ENCODE assay signal across 1 cellular context in genomic region chr3:69724722-69725435, GRCh38.
TF ChIP-seq lines count a peak whose summit lies in the region.

No MANE protein-coding gene starts in this region.

TF ChIP-seq in K562, 482 proteins besides CTCF, POLR2A, EP300 and RAD21 (continued from another document):
- TF ChIP-seq CUX1 (CRISPR knock-in tag; IDR thresholded peaks at IDR 0.05) = peak; percentile 90
- TF ChIP-seq SMARCA4 (IDR thresholded peaks at IDR 0.05) = peak; percentile 92
- peak; percentile 55; the same call in 1 of the 2 replicates for TF ChIP-seq CREM (IDR thresholded peaks at IDR 0.05; ENCODE audit: low read depth)
- no peak for TF ChIP-seq ZNF184 (CRISPR knock-in tag; IDR thresholded peaks at IDR 0.05)
- TF ChIP-seq TCF7L2 (IDR thresholded peaks at IDR 0.05; ENCODE audit: low read depth, low read length) = no peak
- no peak for TF ChIP-seq KAT2B (IDR thresholded peaks at IDR 0.05; ENCODE audit: low read depth, low read length)
- peak; percentile 45 to 54 for TF ChIP-seq NCOA2 (IDR thresholded peaks at IDR 0.05; ENCODE audit: partially characterized antibody in 2 of 2)
- TF ChIP-seq PRDM10 (IDR thresholded peaks at IDR 0.05; ENCODE audit: partially characterized antibody) = no peak
- TF ChIP-seq GATAD2B (IDR thresholded peaks at IDR 0.05; ENCODE audit: borderline replicate concordance) = peak; percentile 78; the same call in 1 of the 2 replicates
- peak; percentile 69 to 70; a peak in 3 of 4 replicates for TF ChIP-seq TBL1XR1 (IDR thresholded peaks at IDR 0.05; ENCODE audit: low read length in 2 of 2)
- TF ChIP-seq TAL1 (IDR thresholded peaks at IDR 0.05) = peak; percentile 90
- no peak for TF ChIP-seq ZFP1 (CRISPR knock-in tag; IDR thresholded peaks at IDR 0.05)
- no peak for TF ChIP-seq ZNF280A (IDR thresholded peaks at IDR 0.05; ENCODE audit: low read depth, partially characterized antibody)
- TF ChIP-seq ZNF449 (CRISPR knock-in tag; IDR thresholded peaks at IDR 0.05) = no peak
